16 cellular contexts compared by ENCODE assay signal in genomic region chr5:66739923-66740322, GRCh38.
DNase-seq lines count a peak whose midpoint lies in the region; ATAC-seq and TF ChIP-seq lines count a peak whose summit lies in the region.
"Had no signal": no experiment of that assay in that cellular context is flagged by ENCODE, and none has a peak within 500 bp of the region (broad histone marks: within the 10 kb centered on the region; RNA-seq: fewer than 3 reads in every experiment).

No MANE protein-coding gene starts in this region.

- peak overlapping the region; percentile 39 for H3K27ac ChIP-seq in neutrophil

- H3K36me3 ChIP-seq in neutrophil = no peaks in the 10 kb centered on the region

- ATAC-seq in GM19328 (IDR thresholded peaks at IDR 0.05; ENCODE audit: unreplicated experiment) (no peak), HG02610 (IDR thresholded peaks at IDR 0.05; ENCODE audit: unreplicated experiment) (no peak)
- ATAC-seq: HepG2 had no signal

- peaks cover under 1% of the 10 kb centered on the region for H3K9me3 ChIP-seq in neutrophil

- TF ChIP-seq CTCF in LNCaP clone FGC (IDR thresholded peaks at IDR 0.05; ENCODE audit: control insufficient read depth, extremely low read depth, insufficient read depth) (no peak), epithelial cell of esophagus (IDR thresholded peaks at IDR 0.05; ENCODE audit: insufficient read depth, low read depth, low read length, missing control alignments) (no peak), neutrophil (IDR thresholded peaks at IDR 0.05) (no peak)

- DNase-seq in LNCaP clone FGC (ENCODE audit: low read depth) (peak; percentile 45), epithelial cell of esophagus (ENCODE audit: low read depth) (peak; percentile 7), MV-4-11 (lab: John Stamatoyannopoulos, UW) (no peak), dedifferentiated amniotic fluid mesenchymal stem cell (ENCODE audit: extremely low spot score) (no peak)
- DNase-seq: C1 segment of cervical spinal cord, DMS79 treated with DMSO at 0.1 percent for 48 hours, HCEC 1CT, KBM-7, NCI-H1417, NCI-H187, NCI-H2227 treated with DMSO at 0.1 percent for 48 hours, NCI-H524 treated with DMSO at 0.1 percent for 48 hours had no signal

- no peak overlapping the region for H3K4me3 ChIP-seq in LNCaP clone FGC (ENCODE audit: low read depth, low read length)
- no peak overlapping the region for H3K4me3 ChIP-seq in epithelial cell of esophagus (ENCODE audit: low read length)
- H3K4me3 ChIP-seq in neutrophil (ENCODE audit: low read depth in 1 of 2, low read length in 1 of 2) = no peak overlapping the region

- H3K27me3 ChIP-seq in neutrophil = no peaks in the 10 kb centered on the region

- peaks cover 52 to 56% of the 10 kb centered on the region in 2 experiments for H3K4me1 ChIP-seq in neutrophil (ENCODE audit: control insufficient read depth in 1 of 2, insufficient read depth in 1 of 2, low read depth in 1 of 2, low read length in 1 of 2)

Comparison
In these comparisons a context has a peak if more than half of its experiments do, and no peak if none do; other contexts are left out.
1. DNase-seq: peak in LNCaP clone FGC (single experiment) and epithelial cell of esophagus (single experiment); none in MV-4-11 (single experiment) and dedifferentiated amniotic fluid mesenchymal stem cell (single experiment).